17 cellular contexts compared by ENCODE assay signal in the genomic region with DNA sequence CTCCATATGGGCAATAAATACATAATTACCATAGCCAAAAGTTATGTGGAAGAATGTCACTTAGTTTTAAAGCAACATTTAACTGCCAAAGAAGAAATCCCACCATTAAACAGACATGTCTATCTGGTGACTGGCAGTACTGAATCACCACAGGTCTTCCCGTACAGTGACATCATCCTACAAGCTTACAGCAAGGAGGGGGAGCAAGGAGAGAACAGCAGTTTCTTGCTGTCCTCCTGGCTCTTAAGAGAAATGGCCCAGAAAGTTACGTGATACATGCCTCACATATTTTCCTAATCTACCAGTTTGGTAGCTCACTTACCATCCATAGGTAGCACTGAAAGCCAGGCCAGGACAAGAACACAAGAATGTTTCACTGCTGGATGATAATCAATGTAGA.
DNase-seq lines count a peak whose midpoint lies in the region; ATAC-seq and TF ChIP-seq lines count a peak whose summit lies in the region.
"Had no signal": no experiment of that assay in that cellular context is flagged by ENCODE, and none has a peak within 500 bp of the region (broad histone marks: within the 10 kb centered on the region; RNA-seq: fewer than 3 reads in every experiment).

No MANE protein-coding gene starts in this region.

- no peak for ATAC-seq in HG02759 (IDR thresholded peaks at IDR 0.05; ENCODE audit: unreplicated experiment)
- ATAC-seq: activated naive CD8-positive, alpha-beta T cell treated with anti-CD3 and anti-CD28 coated beads, Interleukin-2, amount 50 U/mL, for 24 hours; pancreas; T-helper 17 cell had no signal

- H3K4me3 ChIP-seq in fibroblast of pulmonary artery (replicated peaks; ENCODE audit: low read depth, low read length): no peak overlapping the region
- H3K4me3 ChIP-seq: BLaER1, coronary artery, pancreas had no signal

- H3K27me3 Mint-ChIP-seq in activated CD4-positive, alpha-beta memory T cell treated with anti-CD3 and anti-CD28 coated beads, Interleukin-2, amount 10 ng/mL, durations not matched to agents 7 days and 5 days: no peaks in the 10 kb centered on the region
- H3K27me3 Mint-ChIP-seq: activated naive CD8-positive, alpha-beta T cell treated with anti-CD3 and anti-CD28 coated beads, Interleukin-2, amount 50 U/mL, for 24 hours; memory B cell; T-helper 17 cell had no signal

- TF ChIP-seq CTCF in fibroblast of pulmonary artery (IDR thresholded peaks at IDR 0.05; ENCODE audit: low read length, missing control alignments): no peak

- H3K4me1 Mint-ChIP-seq in activated CD4-positive, alpha-beta memory T cell treated with anti-CD3 and anti-CD28 coated beads, Interleukin-2, amount 10 ng/mL, durations not matched to agents 7 days and 5 days: no peaks in the 10 kb centered on the region
- H3K4me1 Mint-ChIP-seq: activated naive CD8-positive, alpha-beta T cell treated with anti-CD3 and anti-CD28 coated beads, Interleukin-2, amount 50 U/mL, for 24 hours; memory B cell; T-helper 17 cell had no signal

- CTCF ChIA-PET in activated CD4-positive, alpha-beta memory T cell treated with anti-CD3 and anti-CD28 coated beads, Interleukin-2, amount 10 ng/mL, durations not matched to agents 7 days and 5 days (lab: Charles Lee): no interaction called here

- no peak overlapping the region for H3K27ac Mint-ChIP-seq in activated CD4-positive, alpha-beta memory T cell treated with anti-CD3 and anti-CD28 coated beads, Interleukin-2, amount 10 ng/mL, durations not matched to agents 7 days and 5 days
- H3K27ac Mint-ChIP-seq: activated naive CD8-positive, alpha-beta T cell treated with anti-CD3 and anti-CD28 coated beads, Interleukin-2, amount 50 U/mL, for 24 hours; memory B cell; T-helper 17 cell had no signal

- POLR2A ChIA-PET in activated CD4-positive, alpha-beta memory T cell treated with anti-CD3 and anti-CD28 coated beads, Interleukin-2, amount 10 ng/mL, durations not matched to agents 7 days and 5 days (lab: Charles Lee): no interaction called here

- no peak overlapping the region for H3K4me3 Mint-ChIP-seq in activated CD4-positive, alpha-beta memory T cell treated with anti-CD3 and anti-CD28 coated beads, Interleukin-2, amount 10 ng/mL, durations not matched to agents 7 days and 5 days
- H3K4me3 Mint-ChIP-seq: activated naive CD8-positive, alpha-beta T cell treated with anti-CD3 and anti-CD28 coated beads, Interleukin-2, amount 50 U/mL, for 24 hours; memory B cell; T-helper 17 cell had no signal

- peaks cover 3% of the 10 kb centered on the region for H3K9me3 Mint-ChIP-seq in activated CD4-positive, alpha-beta memory T cell treated with anti-CD3 and anti-CD28 coated beads, Interleukin-2, amount 10 ng/mL, durations not matched to agents 7 days and 5 days

- DNase-seq in H4 (ENCODE audit: low spot score) (peak; percentile 35), T1000 (lab: John Stamatoyannopoulos, UW) (peak; percentile 22), fibroblast of pulmonary artery (ENCODE audit: low read depth) (peak; percentile 11), renal cortical epithelial cell (ENCODE audit: low read depth) (peak; percentile 68), inferior parietal cortex (ENCODE audit: extremely low spot score) (no peak), Ammon's horn (ENCODE audit: low spot score) (no peak)
- no peak for DNase-seq in activated CD4-positive, alpha-beta memory T cell treated with anti-CD3 and anti-CD28 coated beads, Interleukin-2, amount 10 ng/mL, durations not matched to agents 7 days and 5 days
- DNase-seq: activated CD4-positive, alpha-beta T cell treated with anti-CD3 and anti-CD28 coated beads, Interleukin-2, amount 50 U/mL, for 1 hour; activated naive CD8-positive, alpha-beta T cell treated with anti-CD3 and anti-CD28 coated beads, Interleukin-2, amount 50 U/mL, for 24 hours; activated T-cell treated with anti-CD3 and anti-CD28 coated beads, Interleukin-2, amount 50 U/mL, for 48 hours; NCI-H2029; pancreas; T-helper 17 cell had no signal

- H3K36me3 Mint-ChIP-seq in activated CD4-positive, alpha-beta memory T cell treated with anti-CD3 and anti-CD28 coated beads, Interleukin-2, amount 10 ng/mL, durations not matched to agents 7 days and 5 days (ENCODE audit: low read depth): no peaks in the 10 kb centered on the region
- H3K36me3 Mint-ChIP-seq: memory B cell had no signal

Comparison
In these comparisons a context has a peak if more than half of its experiments do, and no peak if none do; other contexts are left out.
1. DNase-seq: peak in H4 (single experiment), T1000 (single experiment), fibroblast of pulmonary artery (single experiment) and renal cortical epithelial cell (single experiment); none in inferior parietal cortex (single experiment), activated CD4-positive, alpha-beta memory T cell treated with anti-CD3 and anti-CD28 coated beads, Interleukin-2, amount 10 ng/mL, durations not matched to agents 7 days and 5 days (single experiment) and Ammon's horn (single experiment).